In genomic region chr1:61083799-61084385, GRCh38 we compare ENCODE assay signal across 8 cellular contexts. TPM values are rescaled to one million over a fixed set of nuclear protein-coding genes. Genes with fewer than 3 reads are reported as not detected.
A peak's percentile ranks its signal among the peaks of the same experiment; 100 is the strongest.
DNase-seq lines count a peak whose midpoint lies in the region; ATAC-seq and TF ChIP-seq lines count a peak whose summit lies in the region.

No MANE protein-coding gene starts in this region.

- no peaks in the 10 kb centered on the region for H3K9me3 Mint-ChIP-seq in progenitor cell of endocrine pancreas (ENCODE audit: low read depth)

- H3K9me3 ChIP-seq in SK-N-MC (ENCODE audit: low read depth, low read length), result no peaks in the 10 kb centered on the region

- peak overlapping the region; percentile 90 for H3K4me3 ChIP-seq in SK-N-MC
- peak overlapping the region; percentile 78 for H3K4me3 ChIP-seq in fibroblast of the aortic adventitia (ENCODE audit: low read depth, low read length)

- peak overlapping the region; percentile 51 for H3K27ac Mint-ChIP-seq in progenitor cell of endocrine pancreas

- TF ChIP-seq CTCF in fibroblast of the aortic adventitia (IDR thresholded peaks at IDR 0.05; ENCODE audit: insufficient read depth, low read length) (no peak), progenitor cell of endocrine pancreas (IDR thresholded peaks at IDR 0.05; ENCODE audit: unreplicated experiment) (no peak)

- H3K4me3 Mint-ChIP-seq in progenitor cell of endocrine pancreas (ENCODE audit: low read depth), result peak overlapping the region; percentile 74

- H3K27ac ChIP-seq in SK-N-MC, result no peak overlapping the region

- DNase-seq in DMS53 treated with DMSO at 0.1 percent for 48 hours (lab: John Stamatoyannopoulos, UW; ENCODE audit: unreplicated experiment) (peak; percentile 24), SK-N-MC (ENCODE audit: low read depth, low spot score) (no peak), fibroblast of the aortic adventitia (ENCODE audit: low read depth) (peak; percentile 67), progenitor cell of endocrine pancreas (ENCODE audit: low spot score, unreplicated experiment) (no peak), H4 (ENCODE audit: low spot score) (no peak), DMS 273 (lab: John Stamatoyannopoulos, UW; ENCODE audit: unreplicated experiment) (no peak), NCI-H2081 treated with DMSO at 0.1 percent for 48 hours (lab: John Stamatoyannopoulos, UW) (no peak)

- H3K4me1 Mint-ChIP-seq in progenitor cell of endocrine pancreas (ENCODE audit: low read depth), result peaks cover 14% of the 10 kb centered on the region

- H3K36me3 ChIP-seq in SK-N-MC (ENCODE audit: insufficient read depth, low read length), result peaks cover 15% of the 10 kb centered on the region

- H3K27me3 Mint-ChIP-seq in progenitor cell of endocrine pancreas, result peaks cover 87% of the 10 kb centered on the region

- peaks cover 2% of the 10 kb centered on the region for H3K36me3 Mint-ChIP-seq in progenitor cell of endocrine pancreas (ENCODE audit: insufficient read depth)

- ATAC-seq in GM19395 (IDR thresholded peaks at IDR 0.05; ENCODE audit: unreplicated experiment), result no peak

- peak overlapping the region; percentile 71 for H3K9ac ChIP-seq in SK-N-MC (ENCODE audit: insufficient read length)

RNA-seq across cellular contexts. Expression of gene NFIA, which starts 1.5 kb away (rescaled TPM):
- 32.0 and 42.0 TPM in 2 replicates for total RNA-seq in fibroblast of the aortic adventitia (ENCODE audit: low replicate concordance)
- total RNA-seq in progenitor cell of endocrine pancreas, result 1.2 and 3.9 TPM in 2 replicates
- total RNA-seq in H4 (2014; rRNA removed; shearing (Covaris generic)), result 3.9 and 7.4 TPM in 2 replicates

Comparison
In these comparisons a context has a peak if more than half of its experiments do, and no peak if none do; other contexts are left out.
1. DNase-seq: peak in DMS53 treated with DMSO at 0.1 percent for 48 hours (single experiment) and fibroblast of the aortic adventitia (single experiment); none in SK-N-MC (single experiment), progenitor cell of endocrine pancreas (single experiment), H4 (single experiment), DMS 273 (single experiment) and NCI-H2081 treated with DMSO at 0.1 percent for 48 hours (single experiment).